Comparison of ENCODE assay signal across 8 cellular contexts in genomic region chr18:79506191-79507075, GRCh38.
DNase-seq lines count a peak whose midpoint lies in the region; ATAC-seq, FAIRE-seq and TF ChIP-seq lines count a peak whose summit lies in the region.

No MANE protein-coding gene starts in this region.

- no peak for TF ChIP-seq CTCF in astrocyte (IDR thresholded peaks at IDR 0.05; ENCODE audit: insufficient read depth, low read depth, low read length)
- no peak for TF ChIP-seq CTCF in upper lobe of left lung (IDR thresholded peaks at IDR 0.05)
- no peak for TF ChIP-seq CTCF in H9 (conservative IDR thresholded peaks at IDR 0.05)

- H3K4me2 ChIP-seq in astrocyte (ENCODE audit: low read length) = peak overlapping the region; percentile 78
- H3K4me2 ChIP-seq in H9 (ENCODE audit: insufficient read depth, insufficient read length, low read length) = no peak overlapping the region

- H2AK5ac ChIP-seq in H9 (ENCODE audit: insufficient read length, low read length) = no peak overlapping the region

- H3K27ac ChIP-seq in astrocyte (ENCODE audit: low read depth, low read length) = no peak overlapping the region
- H3K27ac ChIP-seq in upper lobe of left lung = peak overlapping the region; percentile 81 to 93 (median 86)
- H3K27ac ChIP-seq in H9 (ENCODE audit: insufficient read length, low read depth, low read length) = no peak overlapping the region

- H3K23ac ChIP-seq in H9 (ENCODE audit: insufficient read length, low read depth, low read length) = no peak overlapping the region

- no peak overlapping the region for H3K4ac ChIP-seq in H9 (ENCODE audit: low read depth, low read length)

- peak overlapping the region; percentile 91 for H3K27ac Mint-ChIP-seq in activated T-cell treated with anti-CD3 and anti-CD28 coated beads, Interleukin-2, amount 50 U/mL, for 24 hours
- no peak overlapping the region for H3K27ac Mint-ChIP-seq in astrocyte (ENCODE audit: unreplicated experiment)
- H3K27ac Mint-ChIP-seq in memory B cell = peak overlapping the region; percentile 93
- H3K27ac Mint-ChIP-seq in H9 = no peak overlapping the region; a peak in 1 of 7 replicates

- H3K4me3 Mint-ChIP-seq in activated T-cell treated with anti-CD3 and anti-CD28 coated beads, Interleukin-2, amount 50 U/mL, for 24 hours = peak overlapping the region; percentile 53
- H3K4me3 Mint-ChIP-seq in astrocyte (ENCODE audit: unreplicated experiment) = no peak overlapping the region
- H3K4me3 Mint-ChIP-seq in memory B cell = peak overlapping the region; percentile 35
- H3K4me3 Mint-ChIP-seq in H9 = no peak overlapping the region

- no peak overlapping the region for H4K91ac ChIP-seq in H9 (ENCODE audit: insufficient read length, low read depth, low read length)

- peaks cover 8% of the 10 kb centered on the region for H3K4me1 ChIP-seq in astrocyte (ENCODE audit: insufficient read depth, low read length)
- peaks cover 23 to 32% (median 27%) of the 10 kb centered on the region in 4 donors for H3K4me1 ChIP-seq in upper lobe of left lung
- no peaks in the 10 kb centered on the region for H3K4me1 ChIP-seq in H9 (ENCODE audit: insufficient read depth, low read length)

- no peak overlapping the region for H4K5ac ChIP-seq in H9 (ENCODE audit: insufficient read length, low read depth, low read length)

- TF ChIP-seq EP300 in upper lobe of left lung (IDR thresholded peaks at IDR 0.05) = peak in 1 of 4 donors; percentile 27

- FAIRE-seq in astrocyte (lab: Jason Lieb, UNC) (peak; percentile 74), urothelium cell line (lab: Jason Lieb, UNC) (no peak)

- H3K4me1 Mint-ChIP-seq in activated T-cell treated with anti-CD3 and anti-CD28 coated beads, Interleukin-2, amount 50 U/mL, for 24 hours (ENCODE audit: low read depth) = peaks cover 67% of the 10 kb centered on the region
- H3K4me1 Mint-ChIP-seq in astrocyte (ENCODE audit: low read depth, unreplicated experiment) (peaks cover 18% of the 10 kb centered on the region), memory B cell (peaks cover 56% of the 10 kb centered on the region), H9 (peaks cover 4 to 16% of the 10 kb centered on the region in 2 experiments; a peak in 3 of 4 replicates)

- H3T11ph ChIP-seq in H9 (ENCODE audit: low read length) = no peak overlapping the region

- no peak overlapping the region for H2BK15ac ChIP-seq in H9 (ENCODE audit: low read depth, low read length)

- no peak for TF ChIP-seq POLR2A in upper lobe of left lung (IDR thresholded peaks at IDR 0.05)

- H3K9me3 ChIP-seq in astrocyte (ENCODE audit: insufficient read depth, low read depth, low read length) (peaks cover 4% of the 10 kb centered on the region), upper lobe of left lung (no peaks in the 10 kb centered on the region), H9 (ENCODE audit: control insufficient read depth, low read depth, low read length) (no peaks in the 10 kb centered on the region)

- H3K36me3 ChIP-seq in astrocyte (ENCODE audit: insufficient read depth, low read length) (no peaks in the 10 kb centered on the region), upper lobe of left lung (peaks cover 0 to 2% (median 0%) of the 10 kb centered on the region in 4 donors)

- no peaks in the 10 kb centered on the region for H3K27me3 Mint-ChIP-seq in activated T-cell treated with anti-CD3 and anti-CD28 coated beads, Interleukin-2, amount 50 U/mL, for 24 hours
- H3K27me3 Mint-ChIP-seq in astrocyte (ENCODE audit: low read depth, unreplicated experiment) (peaks cover 11% of the 10 kb centered on the region), memory B cell (no peaks in the 10 kb centered on the region), H9 (ENCODE audit: low read depth) (peaks cover 8% of the 10 kb centered on the region)

- H3K27me3 ChIP-seq in astrocyte (ENCODE audit: insufficient read depth, low read length) (peaks cover 8% of the 10 kb centered on the region), upper lobe of left lung (no peaks in the 10 kb centered on the region), H9 (ENCODE audit: insufficient read depth, low read length) (no peaks in the 10 kb centered on the region; the same call in 1 of the 2 replicates)

- H3K36me3 Mint-ChIP-seq in activated T-cell treated with anti-CD3 and anti-CD28 coated beads, Interleukin-2, amount 50 U/mL, for 24 hours (ENCODE audit: low read depth) = peaks cover 54% of the 10 kb centered on the region
- H3K36me3 Mint-ChIP-seq in astrocyte (ENCODE audit: low read depth, unreplicated experiment) = peaks cover 5% of the 10 kb centered on the region
- H3K36me3 Mint-ChIP-seq in memory B cell = peaks cover 10% of the 10 kb centered on the region
- H3K36me3 Mint-ChIP-seq in H9 (ENCODE audit: insufficient read depth in 1 of 3, low read depth in 3 of 3) = peaks cover 0 to 2% (median 0%) of the 10 kb centered on the region in 3 experiments; a peak in 1 of 7 replicates

- no peaks in the 10 kb centered on the region for H4K20me1 ChIP-seq in astrocyte (ENCODE audit: insufficient read depth, low read length)
- H4K20me1 ChIP-seq in H9 (ENCODE audit: control insufficient read depth, insufficient read depth, insufficient read length) = no peaks in the 10 kb centered on the region

- H3K56ac ChIP-seq in H9 (ENCODE audit: insufficient read length, low read depth, low read length) = no peak overlapping the region

- no peak for DNase-seq in activated T-cell treated with anti-CD3 and anti-CD28 coated beads, Interleukin-2, amount 50 U/mL, for 24 hours
- DNase-seq in activated T-cell treated with anti-CD3 and anti-CD28 coated beads, Interleukin-2, amount 50 U/mL, for 48 hours = no peak
- DNase-seq in astrocyte (ENCODE audit: low read depth) = peak; percentile 55
- peak in 1 of 2 donors; percentile 38 for DNase-seq in memory B cell (ENCODE audit: low spot score in 2 of 2)
- peak; percentile 18 to 68 for DNase-seq in upper lobe of left lung
- no peak for DNase-seq in H9
- no peak for DNase-seq in urothelium cell line (ENCODE audit: low spot score)

- no peak overlapping the region; the same call in 1 of the 2 replicates for H3K14ac ChIP-seq in H9 (ENCODE audit: insufficient read depth, low read length)

- H2BK20ac ChIP-seq in H9 (ENCODE audit: low read depth, low read length, poor library complexity, severe bottlenecking) = no peak overlapping the region

- no peak overlapping the region for H3K18ac ChIP-seq in H9 (ENCODE audit: insufficient read length, low read depth, low read length)

- ATAC-seq in memory B cell (ENCODE audit: low read depth) = peak; percentile 60
- peak; percentile 7 to 57 for ATAC-seq in upper lobe of left lung (ENCODE audit: low FRiP score in 2 of 2)
- no peak for ATAC-seq in HG02571 (IDR thresholded peaks at IDR 0.05; ENCODE audit: unreplicated experiment)

- 57 to 59% methylated on average over 14 to 20 of the region's 20 CpGs for WGBS in upper lobe of left lung, 2 donors
- no CpG with 5 or more reads among the region's 20 CpGs for WGBS in H9 (ENCODE audit: extremely low coverage, insufficient read length, low lambda C conversion rate)

- no peak overlapping the region for H3K4me3 ChIP-seq in astrocyte (ENCODE audit: insufficient read depth, low read depth, low read length)
- H3K4me3 ChIP-seq in upper lobe of left lung = peak overlapping the region in 2 of 4 donors; percentile 43 to 47

- no peak overlapping the region for H4K8ac ChIP-seq in H9 (replicated peaks; ENCODE audit: insufficient read length, low read depth, low read length)

- no peak overlapping the region for H2BK5ac ChIP-seq in H9 (ENCODE audit: insufficient read length, low read length)

- H3K9me3 Mint-ChIP-seq in activated T-cell treated with anti-CD3 and anti-CD28 coated beads, Interleukin-2, amount 50 U/mL, for 24 hours = no peaks in the 10 kb centered on the region
- H3K9me3 Mint-ChIP-seq in astrocyte (ENCODE audit: unreplicated experiment) (peaks cover 6% of the 10 kb centered on the region), memory B cell (no peaks in the 10 kb centered on the region), H9 (no peaks in the 10 kb centered on the region; a peak in 2 of 5 replicates)

- H2BK120ac ChIP-seq in H9 (ENCODE audit: low read depth, low read length, poor library complexity, severe bottlenecking) = no peak overlapping the region

- H2BK12ac ChIP-seq in H9 (ENCODE audit: insufficient read length, low read depth, low read length) = no peak overlapping the region

- H3K9ac ChIP-seq in astrocyte (ENCODE audit: low read length) (peak overlapping the region; percentile 44), H9 (ENCODE audit: extremely low read depth, insufficient read length, low read length) (no peak overlapping the region)

- no peaks in the 10 kb centered on the region for H3K79me1 ChIP-seq in H9 (ENCODE audit: insufficient read depth, low read depth, low read length, poor library complexity, severe bottlenecking)

- H3K79me2 ChIP-seq in astrocyte (ENCODE audit: insufficient read depth, low read length) (no peaks in the 10 kb centered on the region), H9 (ENCODE audit: insufficient read depth, low read length) (no peaks in the 10 kb centered on the region)

- H2AFZ ChIP-seq in astrocyte (ENCODE audit: low read depth, low read length) = peak overlapping the region; percentile 70
- no peak overlapping the region for H2AFZ ChIP-seq in H9 (ENCODE audit: low read length)

- H3K23me2 ChIP-seq in H9 (ENCODE audit: insufficient read length, low read depth, low read length, poor library complexity, severe bottlenecking) = no peaks in the 10 kb centered on the region

Comparison
In these comparisons a context has a peak if more than half of its experiments do, and no peak if none do; other contexts are left out.
1. DNase-seq: peak in astrocyte (single experiment) and upper lobe of left lung (2 of 2); none in activated T-cell treated with anti-CD3 and anti-CD28 coated beads, Interleukin-2, amount 50 U/mL, for 24 hours (single experiment), activated T-cell treated with anti-CD3 and anti-CD28 coated beads, Interleukin-2, amount 50 U/mL, for 48 hours (0 of 2), H9 (single experiment) and urothelium cell line (single experiment).
2. H3K27ac Mint-ChIP-seq: peak in activated T-cell treated with anti-CD3 and anti-CD28 coated beads, Interleukin-2, amount 50 U/mL, for 24 hours (single experiment) and memory B cell (single experiment); none in astrocyte (single experiment) and H9 (0 of 3).
3. H3K4me3 Mint-ChIP-seq: peak in activated T-cell treated with anti-CD3 and anti-CD28 coated beads, Interleukin-2, amount 50 U/mL, for 24 hours (single experiment) and memory B cell (single experiment); none in astrocyte (single experiment) and H9 (0 of 2).
4. H3K27ac ChIP-seq: peak in upper lobe of left lung (4 of 4); none in astrocyte (single experiment) and H9 (single experiment).